8 cellular contexts compared by ENCODE assay signal in the genomic region with DNA sequence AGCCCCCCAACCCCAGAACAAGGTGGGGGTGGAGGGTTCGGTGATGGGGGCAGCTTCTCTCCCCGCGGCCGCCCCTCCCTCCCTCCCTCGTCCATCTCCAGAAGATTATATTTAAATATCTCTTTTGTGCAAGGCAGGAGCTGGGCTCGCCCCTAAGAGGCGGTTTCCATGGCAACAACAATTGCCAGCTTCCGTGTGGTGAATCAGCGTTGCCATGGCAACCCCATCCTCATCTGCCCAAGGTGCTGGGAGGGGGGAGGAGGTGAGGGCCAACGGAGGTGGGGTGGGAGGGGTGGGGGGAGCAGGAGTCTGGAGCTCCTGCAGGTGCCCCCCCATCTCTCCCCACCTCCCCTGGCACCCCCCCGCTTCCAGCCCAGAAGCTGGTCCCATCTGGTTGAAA.
DNase-seq lines count a peak whose midpoint lies in the region; ATAC-seq lines count a peak whose summit lies in the region.
"Had no signal": no experiment of that assay in that cellular context is flagged by ENCODE, and none has a peak within 500 bp of the region (broad histone marks: within the 10 kb centered on the region; RNA-seq: fewer than 3 reads in every experiment).

No MANE protein-coding gene starts in this region.

- H3K36me3 Mint-ChIP-seq in activated naive CD8-positive, alpha-beta T cell treated with anti-CD3 and anti-CD28 coated beads, Interleukin-2, amount 50 U/mL, for 24 hours (ENCODE audit: low read depth): no peaks in the 10 kb centered on the region

- in situ Hi-C loops in HAP-1 (cut with MboI; ENCODE audit: low sequenced_read_pairs): no loop called here

- no peak overlapping the region for H3K4me3 Mint-ChIP-seq in activated naive CD8-positive, alpha-beta T cell treated with anti-CD3 and anti-CD28 coated beads, Interleukin-2, amount 50 U/mL, for 24 hours
- H3K4me3 Mint-ChIP-seq: stimulated activated naive CD8-positive, alpha-beta T cell treated with anti-CD3 and anti-CD28 coated beads, Interleukin-15, Interleukin-2, amounts not matched to agents 100 ng/mL and 50 ng/mL, for 24 hours had no signal

- H3K27me3 ChIP-seq in HAP-1 (ENCODE audit: low read depth): peaks cover 16% of the 10 kb centered on the region

- H3K9me3 Mint-ChIP-seq in activated naive CD8-positive, alpha-beta T cell treated with anti-CD3 and anti-CD28 coated beads, Interleukin-2, amount 50 U/mL, for 24 hours: no peaks in the 10 kb centered on the region
- H3K9me3 Mint-ChIP-seq: stimulated activated naive CD8-positive, alpha-beta T cell treated with anti-CD3 and anti-CD28 coated beads, Interleukin-15, Interleukin-2, amounts not matched to agents 100 ng/mL and 50 ng/mL, for 24 hours had no signal

- no peak overlapping the region for H3K27ac Mint-ChIP-seq in activated naive CD8-positive, alpha-beta T cell treated with anti-CD3 and anti-CD28 coated beads, Interleukin-2, amount 50 U/mL, for 24 hours
- H3K27ac Mint-ChIP-seq: stimulated activated naive CD8-positive, alpha-beta T cell treated with anti-CD3 and anti-CD28 coated beads, Interleukin-15, Interleukin-2, amounts not matched to agents 100 ng/mL and 50 ng/mL, for 24 hours had no signal

- no peak for ATAC-seq in activated naive CD8-positive, alpha-beta T cell treated with anti-CD3 and anti-CD28 coated beads, Interleukin-2, amount 50 U/mL, for 24 hours
- no peak for ATAC-seq in GM21360 (IDR thresholded peaks at IDR 0.05; ENCODE audit: unreplicated experiment)
- ATAC-seq in HG02759 (IDR thresholded peaks at IDR 0.05; ENCODE audit: unreplicated experiment): no peak
- ATAC-seq in HG03378 (IDR thresholded peaks at IDR 0.05; ENCODE audit: unreplicated experiment): no peak

- 0 out of 2 replicates have a peak, but pooled peaks cover 3% of the 10 kb centered on the region for H3K4me1 ChIP-seq in HAP-1

- H3K4me3 ChIP-seq in HAP-1: no peak overlapping the region

- peaks cover 8% of the 10 kb centered on the region for H3K4me1 Mint-ChIP-seq in activated naive CD8-positive, alpha-beta T cell treated with anti-CD3 and anti-CD28 coated beads, Interleukin-2, amount 50 U/mL, for 24 hours

- no peaks in the 10 kb centered on the region for H3K9me3 ChIP-seq in HAP-1

- H3K27me3 Mint-ChIP-seq in activated naive CD8-positive, alpha-beta T cell treated with anti-CD3 and anti-CD28 coated beads, Interleukin-2, amount 50 U/mL, for 24 hours: peaks cover 35% of the 10 kb centered on the region

- no peaks in the 10 kb centered on the region for H3K36me3 ChIP-seq in HAP-1 (replicated peaks)

- DNase-seq in HAP-1 (ENCODE audit: low spot score in 2 of 2) (peak; percentile 28 to 66), NCI-H446 (lab: John Stamatoyannopoulos, UW) (peak; percentile 33 to 78), nucleus accumbens (lab: John Stamatoyannopoulos, UW) (peak in 45 of 56 donors; percentile 10 to 86 (median 54))
- peak; percentile 50 for DNase-seq in activated naive CD8-positive, alpha-beta T cell treated with anti-CD3 and anti-CD28 coated beads, Interleukin-2, amount 50 U/mL, for 24 hours
